In the genomic region with DNA sequence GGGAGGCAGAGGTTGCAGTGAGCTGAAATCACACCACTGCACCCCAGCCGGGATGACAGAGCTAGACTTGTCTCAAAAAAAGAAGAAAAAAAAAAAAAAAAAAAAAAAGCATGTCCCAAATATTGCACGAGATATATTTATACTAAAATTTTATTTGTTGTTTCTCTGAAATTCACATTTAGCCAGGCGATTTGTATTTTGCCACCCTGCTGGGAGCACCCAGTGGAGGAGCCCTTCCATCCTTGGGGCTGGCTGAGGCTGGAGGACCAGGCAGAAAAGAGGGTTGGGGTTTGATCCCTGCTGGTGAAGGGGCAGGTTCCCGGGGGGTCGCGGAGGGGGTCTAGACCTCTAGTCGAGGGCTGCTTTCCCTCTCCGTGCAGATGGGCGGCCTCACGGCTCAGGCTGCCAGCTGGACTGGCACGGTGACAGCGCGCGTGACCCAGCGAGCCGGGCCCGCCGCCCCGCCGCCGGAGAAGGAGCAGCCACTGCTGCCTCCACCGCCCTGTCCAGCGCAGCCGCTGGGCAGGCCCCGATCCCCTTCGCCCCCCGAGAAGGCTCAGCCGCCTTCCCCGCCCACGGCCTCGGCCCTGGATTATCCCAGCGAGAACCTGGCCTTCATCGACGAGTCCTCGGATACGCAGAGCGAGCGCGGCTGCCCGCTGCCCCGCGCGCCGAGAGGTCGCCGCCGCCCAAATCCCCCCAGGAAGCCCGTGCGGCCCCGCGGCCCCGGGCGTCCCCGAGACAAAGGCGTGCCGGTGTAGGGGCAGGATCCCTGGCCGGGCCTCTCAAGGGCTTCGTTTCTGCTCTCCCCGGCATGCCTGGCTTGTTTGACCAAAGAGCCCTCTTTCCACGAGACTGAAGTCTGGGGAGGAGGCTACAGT, we compare ENCODE assay signal across 9 cellular contexts. TPM values are rescaled to one million over a fixed set of nuclear protein-coding genes. Genes with fewer than 3 reads are reported as not detected.
DNase-seq lines count a peak whose midpoint lies in the region; ATAC-seq and TF ChIP-seq lines count a peak whose summit lies in the region.
"Had no signal": no experiment of that assay in that cellular context is flagged by ENCODE, and none has a peak within 500 bp of the region (broad histone marks: within the 10 kb centered on the region; RNA-seq: fewer than 3 reads in every experiment).

No MANE protein-coding gene starts in this region.

- peak; percentile 11 for ATAC-seq in omental fat pad (ENCODE audit: low FRiP score)
- ATAC-seq in HG03469 (IDR thresholded peaks at IDR 0.05; ENCODE audit: unreplicated experiment) = no peak
- ATAC-seq: Panc1 had no signal

- no peaks in the 10 kb centered on the region for H3K36me3 ChIP-seq in MG63

- no peak for TF ChIP-seq CTCF in foreskin fibroblast (IDR thresholded peaks at IDR 0.05; ENCODE audit: low read depth, low read length)
- TF ChIP-seq CTCF in omental fat pad (IDR thresholded peaks at IDR 0.05) = no peak

- H3K9me3 ChIP-seq in MG63 = no peaks in the 10 kb centered on the region

- H3K4me3 ChIP-seq in foreskin fibroblast (ENCODE audit: low read depth in 1 of 2, low read length in 2 of 2) (peak overlapping the region in 1 of 2 donors; percentile 36), MG63 (no peak overlapping the region)

- DNase-seq in Ammon's horn (ENCODE audit: low spot score) = peak; percentile 81
- DNase-seq in NCI-H69 (lab: John Stamatoyannopoulos, UW) = peak; percentile 60
- DNase-seq in foreskin fibroblast = peak; percentile 34 to 78
- DNase-seq in omental fat pad (ENCODE audit: low spot score) = no peak
- DNase-seq in NCI-H2196 treated with DMSO at 0.1 percent for 48 hours (lab: John Stamatoyannopoulos, UW; ENCODE audit: unreplicated experiment) = no peak
- DNase-seq in MG63 = no peak
- DNase-seq in hepatic stellate cell (ENCODE audit: low spot score) = no peak

- 0 out of 2 replicates have a peak, but pooled peaks cover 2% of the 10 kb centered on the region for H3K27me3 ChIP-seq in MG63

RNA-seq across cellular contexts. Expression of gene CATSPERZ, which starts 1.0 kb away (rescaled TPM):
- not detected for total RNA-seq in omental fat pad
- total RNA-seq in MG63 (2014; rRNA removed; shearing (Covaris generic); ENCODE audit: low replicate concordance) = not detected in 2 replicates

RNA-seq across cellular contexts. Expression of gene ESRRA, which starts 6.1 kb away (rescaled TPM):
- 10 to 100 TPM; 32.1 to 50.8 (median 44.6) TPM for total RNA-seq in omental fat pad
- 52.0 and 79.2 TPM in 2 replicates for total RNA-seq in MG63 (2014; rRNA removed; shearing (Covaris generic); ENCODE audit: low replicate concordance)

RNA-seq across cellular contexts. Expression of gene KCNK4, which starts 8.1 kb away (rescaled TPM):
- total RNA-seq in omental fat pad = not detected
- not detected in 2 replicates for total RNA-seq in MG63 (2014; rRNA removed; shearing (Covaris generic); ENCODE audit: low replicate concordance)

RNA-seq across cellular contexts. Expression of gene GPR137, which starts 13.6 kb away (rescaled TPM):
- total RNA-seq in omental fat pad = 10 to 100 TPM in 3 of 4 donors, 1 to 10 TPM in 1; 8.2 to 20.6 (median 12.7) TPM
- 14.9 and 15.0 TPM in 2 replicates for total RNA-seq in MG63 (2014; rRNA removed; shearing (Covaris generic); ENCODE audit: low replicate concordance)

RNA-seq across cellular contexts. Expression of gene BAD, which starts 14.7 kb away (rescaled TPM):
- total RNA-seq in omental fat pad = 10 to 100 TPM; 47.9 to 89.7 (median 78.8) TPM
- 127 and 166 TPM in 2 replicates for total RNA-seq in MG63 (2014; rRNA removed; shearing (Covaris generic); ENCODE audit: low replicate concordance)

Comparison
In these comparisons a context has a peak if more than half of its experiments do, and no peak if none do; other contexts are left out.
1. DNase-seq: peak in Ammon's horn (single experiment), NCI-H69 (single experiment) and foreskin fibroblast (2 of 2); none in omental fat pad (single experiment), NCI-H2196 treated with DMSO at 0.1 percent for 48 hours (single experiment), MG63 (single experiment) and hepatic stellate cell (single experiment).